In genomic region chr10:5968037-5968680, GRCh38 we compare ENCODE assay signal across 19 cellular contexts. TPM values are rescaled to one million over a fixed set of nuclear protein-coding genes. Genes with fewer than 3 reads are reported as not detected.
DNase-seq lines count a peak whose midpoint lies in the region; ATAC-seq, FAIRE-seq and TF ChIP-seq lines count a peak whose summit lies in the region.
"Had no signal": no experiment of that assay in that cellular context is flagged by ENCODE, and none has a peak within 500 bp of the region (broad histone marks: within the 10 kb centered on the region; RNA-seq: fewer than 3 reads in every experiment).

No MANE protein-coding gene starts in this region.

- H2AK5ac ChIP-seq in IMR-90 (ENCODE audit: low read depth, low read length): peak overlapping the region; percentile 23; the same call in 1 of the 2 replicates

- no peak overlapping the region for H2BK120ac ChIP-seq in IMR-90 (ENCODE audit: low read depth, low read length)

- FAIRE-seq in HepG2 (lab: Jason Lieb, UNC): no peak

- H4K5ac ChIP-seq in IMR-90 (ENCODE audit: low read depth, low read length): no peak overlapping the region

- no peak for ATAC-seq in IMR-90 (ENCODE audit: low read depth)
- ATAC-seq in HepG2: peak; percentile 28
- no peak for ATAC-seq in activated CD8-positive, alpha-beta T cell treated with anti-CD3 and anti-CD28 coated beads for 36 hours
- ATAC-seq: activated CD4-positive, alpha-beta T cell treated with anti-CD3 and anti-CD28 coated beads for 36 hours had no signal

- H3K9me3 Mint-ChIP-seq in activated CD4-positive, alpha-beta memory T cell treated with anti-CD3 and anti-CD28 coated beads, Interleukin-2, amount 10 ng/mL, durations not matched to agents 7 days and 5 days: no peaks in the 10 kb centered on the region
- no peaks in the 10 kb centered on the region for H3K9me3 Mint-ChIP-seq in activated CD4-positive, alpha-beta memory T cell treated with anti-CD3 and anti-CD28 coated beads for 36 hours
- H3K9me3 Mint-ChIP-seq in activated CD8-positive, alpha-beta T cell treated with anti-CD3 and anti-CD28 coated beads for 36 hours: no peaks in the 10 kb centered on the region
- H3K9me3 Mint-ChIP-seq: activated T-helper 2 cell treated with anti-CD3 and anti-CD28 coated beads, Interferon-gamma antibody, Interleukin-2, Interleukin-4, amounts not matched to agents 10 μg/mL and 5 μg/mL and 100 μg/mL, durations not matched to agents 14 hours and 24 hours and 36 hours had no signal

- in situ Hi-C loops in IMR-90 (cut with MboI; ENCODE audit: low sequenced_read_pairs): no loop called here
- in situ Hi-C loops in HepG2 (cut with HindIII; ENCODE audit: extremely low pct_ligation_motif_present, low pct_unique_long_range_greater_than_20kb): no loop called here

- H2AK9ac ChIP-seq in IMR-90 (replicated peaks; ENCODE audit: low read depth, low read length, poor library complexity): no peak overlapping the region

- TF ChIP-seq POLR2A in IMR-90 (IDR thresholded peaks at IDR 0.05; ENCODE audit: low read depth, low read length) (no peak), HepG2 (IDR thresholded peaks at IDR 0.05; ENCODE audit: insufficient read depth in 1 of 2, low read depth in 2 of 2, low read length in 2 of 2) (no peak), sigmoid colon (IDR thresholded peaks at IDR 0.05) (no peak)

- H2BK20ac ChIP-seq in IMR-90 (ENCODE audit: low read depth, low read length): no peak overlapping the region

- H3K36me3 ChIP-seq in IMR-90 (ENCODE audit: control insufficient read depth, insufficient read depth, low read length): peaks cover 3% of the 10 kb centered on the region; the same call in 1 of the 2 replicates
- no peaks in the 10 kb centered on the region for H3K36me3 ChIP-seq in HepG2 (replicated peaks in 1 of 2; ENCODE audit: control insufficient read depth in 1 of 2, insufficient read depth in 2 of 2, low read length in 2 of 2)
- H3K36me3 ChIP-seq in sigmoid colon: no peaks in the 10 kb centered on the region
- H3K36me3 ChIP-seq: neutrophil had no signal

- H3K79me2 ChIP-seq in HepG2 (ENCODE audit: insufficient read depth, low read length): no peaks in the 10 kb centered on the region

- H3K23ac ChIP-seq in IMR-90 (ENCODE audit: low read depth, low read length): no peak overlapping the region

- no peak for TF ChIP-seq RAD21 in IMR-90 (IDR thresholded peaks at IDR 0.05; ENCODE audit: low read length)
- no peak for TF ChIP-seq RAD21 in HepG2 (CRISPR knock-in tag; IDR thresholded peaks at IDR 0.05)

- TF ChIP-seq EP300 in HepG2 (IDR thresholded peaks at IDR 0.05; ENCODE audit: low read depth in 2 of 2, low read length in 2 of 2) (no peak), HepG2 (CRISPR knock-in tag; IDR thresholded peaks at IDR 0.05; ENCODE audit: borderline replicate concordance) (no peak), sigmoid colon (IDR thresholded peaks at IDR 0.05) (no peak)

- H3K4me1 Mint-ChIP-seq in activated CD4-positive, alpha-beta memory T cell treated with anti-CD3 and anti-CD28 coated beads, Interleukin-2, amount 10 ng/mL, durations not matched to agents 7 days and 5 days: peaks cover 36% of the 10 kb centered on the region
- H3K4me1 Mint-ChIP-seq in activated CD4-positive, alpha-beta memory T cell treated with anti-CD3 and anti-CD28 coated beads for 36 hours (ENCODE audit: low read depth): peaks cover 28% of the 10 kb centered on the region
- peaks cover 28% of the 10 kb centered on the region for H3K4me1 Mint-ChIP-seq in activated CD8-positive, alpha-beta T cell treated with anti-CD3 and anti-CD28 coated beads for 36 hours (ENCODE audit: low read depth)

- CTCF ChIA-PET in activated CD4-positive, alpha-beta memory T cell treated with anti-CD3 and anti-CD28 coated beads, Interleukin-2, amount 10 ng/mL, durations not matched to agents 7 days and 5 days (lab: Charles Lee): no interaction called here
- CTCF ChIA-PET in activated CD4-positive, alpha-beta memory T cell treated with anti-CD3 and anti-CD28 coated beads for 36 hours (lab: Charles Lee): no interaction called here
- CTCF ChIA-PET in IMR-90 (lab: Yijun Ruan, JAX): no interaction called here
- CTCF ChIA-PET in HepG2 (lab: Yijun Ruan, JAX; ENCODE audit: low intra/inter-chr PET ratio, low total read pairs): no interaction called here
- CTCF ChIA-PET in activated CD8-positive, alpha-beta T cell treated with anti-CD3 and anti-CD28 coated beads for 36 hours (lab: Charles Lee): interaction anchor here (0.9 to 1.6 kb wide), 2 partner anchors 10 to 78 kb away, joined by 3 read pairs; partner anchors contain the start of genes ANKRD16 and FBH1

- H3K18ac ChIP-seq in IMR-90 (ENCODE audit: low read depth, low read length): no peak overlapping the region

- H3K9me1 ChIP-seq in IMR-90 (ENCODE audit: insufficient read depth, low read length): peaks cover 6% of the 10 kb centered on the region; the same call in 1 of the 2 replicates

- no peak overlapping the region for H4K8ac ChIP-seq in IMR-90 (ENCODE audit: low read depth in 2 of 2, low read length in 2 of 2)

- intact Hi-C loops in activated CD4-positive, alpha-beta memory T cell treated with anti-CD3 and anti-CD28 coated beads for 36 hours (cut with micrococcal nuclease): no loop called here
- intact Hi-C loops in IMR-90 (cut with micrococcal nuclease) (no loop called here), HepG2 (cut with micrococcal nuclease; ENCODE audit: unreplicated experiment) (no loop called here), sigmoid colon (cut with DNase I) (no loop called here)
- intact Hi-C loops in activated CD8-positive, alpha-beta T cell treated with anti-CD3 and anti-CD28 coated beads for 36 hours (cut with micrococcal nuclease): no loop called here

- peak; percentile 14 for DNase-seq in activated CD4-positive, alpha-beta memory T cell treated with anti-CD3 and anti-CD28 coated beads, Interleukin-2, amount 10 ng/mL, durations not matched to agents 7 days and 5 days
- DNase-seq in activated CD4-positive, alpha-beta memory T cell treated with anti-CD3 and anti-CD28 coated beads for 36 hours: no peak
- DNase-seq in IMR-90: no peak
- DNase-seq in HepG2 (ENCODE audit: low spot score): no peak
- DNase-seq in sigmoid colon: peak; percentile 58
- DNase-seq in activated CD8-positive, alpha-beta T cell treated with anti-CD3 and anti-CD28 coated beads for 36 hours: no peak
- no peak for DNase-seq in UCSD-AML1 (lab: John Stamatoyannopoulos, UW; ENCODE audit: unreplicated experiment)
- DNase-seq in AG08396 (ENCODE audit: low spot score): no peak
- DNase-seq: activated CD4-positive, alpha-beta T cell treated with anti-CD3 and anti-CD28 coated beads for 36 hours; C1 segment of cervical spinal cord; cerebellar nuclear complex; mammary epithelial cell; NCI-H1092 treated with DMSO at 0.1 percent for 48 hours; NCI-H2107; NCI-H510A treated with DMSO at 0.1 percent for 48 hours had no signal

- no peak overlapping the region for H3K4me3 Mint-ChIP-seq in activated CD4-positive, alpha-beta memory T cell treated with anti-CD3 and anti-CD28 coated beads, Interleukin-2, amount 10 ng/mL, durations not matched to agents 7 days and 5 days
- H3K4me3 Mint-ChIP-seq in activated CD4-positive, alpha-beta memory T cell treated with anti-CD3 and anti-CD28 coated beads for 36 hours: no peak overlapping the region
- H3K4me3 Mint-ChIP-seq in activated CD8-positive, alpha-beta T cell treated with anti-CD3 and anti-CD28 coated beads for 36 hours: no peak overlapping the region
- H3K4me3 Mint-ChIP-seq: activated CD4-positive, alpha-beta T cell treated with anti-CD3 and anti-CD28 coated beads for 36 hours; activated naive CD8-positive, alpha-beta T cell had no signal

- no peak overlapping the region for H2AFZ ChIP-seq in IMR-90 (replicated peaks; ENCODE audit: low read length, poor library complexity)
- no peak overlapping the region for H2AFZ ChIP-seq in HepG2 (ENCODE audit: low read length)

- H3K27ac Mint-ChIP-seq in activated CD4-positive, alpha-beta memory T cell treated with anti-CD3 and anti-CD28 coated beads, Interleukin-2, amount 10 ng/mL, durations not matched to agents 7 days and 5 days: peak overlapping the region; percentile 21
- no peak overlapping the region for H3K27ac Mint-ChIP-seq in activated CD4-positive, alpha-beta memory T cell treated with anti-CD3 and anti-CD28 coated beads for 36 hours
- H3K27ac Mint-ChIP-seq in activated CD8-positive, alpha-beta T cell treated with anti-CD3 and anti-CD28 coated beads for 36 hours: no peak overlapping the region
- H3K27ac Mint-ChIP-seq: activated CD4-positive, alpha-beta T cell treated with anti-CD3 and anti-CD28 coated beads for 36 hours; activated naive CD8-positive, alpha-beta T cell; activated T-helper 2 cell treated with anti-CD3 and anti-CD28 coated beads, Interferon-gamma antibody, Interleukin-2, Interleukin-4, amounts not matched to agents 10 μg/mL and 5 μg/mL and 100 μg/mL, durations not matched to agents 14 hours and 24 hours and 36 hours had no signal

- H2BK5ac ChIP-seq in IMR-90 (ENCODE audit: low read depth, low read length, poor library complexity, severe bottlenecking): no peak overlapping the region

- H3K4me1 ChIP-seq in IMR-90 (ENCODE audit: control insufficient read depth, insufficient read depth, low read length) (peaks cover 2% of the 10 kb centered on the region; the same call in 1 of the 2 replicates), HepG2 (ENCODE audit: insufficient read depth, low read length) (peaks cover 14% of the 10 kb centered on the region), sigmoid colon (peaks cover 0 to 3% (median 0%) of the 10 kb centered on the region in 4 donors)

- no peak overlapping the region for H4K91ac ChIP-seq in IMR-90 (ENCODE audit: insufficient read depth, low read depth, low read length)

- H2BK15ac ChIP-seq in IMR-90 (ENCODE audit: low read depth, low read length): no peak overlapping the region

- no peak overlapping the region for H3K4ac ChIP-seq in IMR-90 (ENCODE audit: low read depth, low read length)

- POLR2A ChIA-PET in activated CD4-positive, alpha-beta memory T cell treated with anti-CD3 and anti-CD28 coated beads, Interleukin-2, amount 10 ng/mL, durations not matched to agents 7 days and 5 days (lab: Charles Lee): interaction anchor here (0.9 kb wide), 1 partner anchor 8 kb away, joined by 4 read pairs; no protein-coding TSS in a partner anchor
- POLR2A ChIA-PET in activated CD4-positive, alpha-beta memory T cell treated with anti-CD3 and anti-CD28 coated beads for 36 hours (lab: Charles Lee): no interaction called here
- POLR2A ChIA-PET in IMR-90 (lab: Charles Lee; ENCODE audit: unreplicated experiment) (no interaction called here), HepG2 (lab: Yijun Ruan, JAX) (interaction anchor here (1.4 kb wide), 1 partner anchor 78 kb away, joined by 5 read pairs; the partner anchor contains the start of genes ANKRD16 and FBH1)
- POLR2A ChIA-PET in activated CD8-positive, alpha-beta T cell treated with anti-CD3 and anti-CD28 coated beads for 36 hours (lab: Charles Lee): no interaction called here

- peaks cover 3 to 54% of the 10 kb centered on the region in 2 experiments; a peak in 2 of 4 replicates for H3K79me1 ChIP-seq in IMR-90 (ENCODE audit: low read depth in 1 of 2, low read length in 2 of 2)

- H3K4me2 ChIP-seq in IMR-90 (ENCODE audit: low read depth, low read length): no peak overlapping the region
- H3K4me2 ChIP-seq in HepG2 (ENCODE audit: low read depth, low read length): no peak overlapping the region
- H3K4me2 ChIP-seq: smooth muscle cell had no signal

- no peaks in the 10 kb centered on the region for H4K20me1 ChIP-seq in IMR-90 (ENCODE audit: insufficient read depth, low read length)
- no peaks in the 10 kb centered on the region for H4K20me1 ChIP-seq in HepG2 (ENCODE audit: insufficient read depth, low read length)

- H3K9ac ChIP-seq in IMR-90 (ENCODE audit: low read depth, low read length): no peak overlapping the region
- H3K9ac ChIP-seq in HepG2 (ENCODE audit: insufficient read depth, low read depth, low read length): no peak overlapping the region

- 100% methylated on average over 1 of the region's 5 CpGs; no CpG with 5 or more reads in 1 of the 2 experiments for WGBS in IMR-90 (ENCODE audit: extremely low coverage in 2 of 2, insufficient read length in 1 of 2), 2 experiments
- 50% methylated on average over 5 of the region's 5 CpGs for WGBS in HepG2 (ENCODE audit: low lambda C conversion rate)
- WGBS in sigmoid colon, 2 donors: 87 to 88% methylated on average over 5 of the region's 5 CpGs

- H3K36me3 Mint-ChIP-seq in activated CD4-positive, alpha-beta memory T cell treated with anti-CD3 and anti-CD28 coated beads, Interleukin-2, amount 10 ng/mL, durations not matched to agents 7 days and 5 days (ENCODE audit: low read depth): peaks cover 40% of the 10 kb centered on the region
- H3K36me3 Mint-ChIP-seq in activated CD4-positive, alpha-beta memory T cell treated with anti-CD3 and anti-CD28 coated beads for 36 hours: peaks cover 10% of the 10 kb centered on the region
- peaks cover 24% of the 10 kb centered on the region for H3K36me3 Mint-ChIP-seq in activated CD8-positive, alpha-beta T cell treated with anti-CD3 and anti-CD28 coated beads for 36 hours (ENCODE audit: low read depth)

- H3K27ac ChIP-seq in IMR-90 (ENCODE audit: insufficient read depth, low read length): no peak overlapping the region
- H3K27ac ChIP-seq in HepG2 (ENCODE audit: extremely low read length, insufficient read depth, low read length): no peak overlapping the region
- H3K27ac ChIP-seq in sigmoid colon: no peak overlapping the region
- H3K27ac ChIP-seq: neutrophil had no signal

- dilution Hi-C loops in IMR-90 (cut with HindIII; ENCODE audit: low sequenced_read_pairs, unreplicated experiment): no loop called here

- H3K56ac ChIP-seq in IMR-90 (ENCODE audit: extremely low read depth, insufficient read depth, low read length): no peak overlapping the region

- TF ChIP-seq CTCF in IMR-90 (conservative IDR thresholded peaks at IDR 0.05; ENCODE audit: low read depth, low read length): no peak
- no peak for TF ChIP-seq CTCF in HepG2 (CRISPR knock-in tag; IDR thresholded peaks at IDR 0.05)
- no peak for TF ChIP-seq CTCF in sigmoid colon (IDR thresholded peaks at IDR 0.05)
- TF ChIP-seq CTCF in activated CD8-positive, alpha-beta T cell treated with anti-CD3 and anti-CD28 coated beads for 36 hours (IDR thresholded peaks at IDR 0.05): no peak

- no peak overlapping the region for H3K4me3 ChIP-seq in IMR-90 (ENCODE audit: insufficient read depth, low read depth, low read length)
- no peak overlapping the region for H3K4me3 ChIP-seq in HepG2 (replicated peaks in 1 of 3; ENCODE audit: insufficient read depth in 1 of 3, low read depth in 2 of 3, low read length in 3 of 3)
- no peak overlapping the region for H3K4me3 ChIP-seq in sigmoid colon
- H3K4me3 ChIP-seq: smooth muscle cell had no signal

- H3K27me3 Mint-ChIP-seq in activated CD4-positive, alpha-beta memory T cell treated with anti-CD3 and anti-CD28 coated beads, Interleukin-2, amount 10 ng/mL, durations not matched to agents 7 days and 5 days: no peaks in the 10 kb centered on the region
- H3K27me3 Mint-ChIP-seq in activated CD4-positive, alpha-beta memory T cell treated with anti-CD3 and anti-CD28 coated beads for 36 hours: no peaks in the 10 kb centered on the region
- no peaks in the 10 kb centered on the region for H3K27me3 Mint-ChIP-seq in activated CD8-positive, alpha-beta T cell treated with anti-CD3 and anti-CD28 coated beads for 36 hours
- H3K27me3 Mint-ChIP-seq: activated CD4-positive, alpha-beta T cell treated with anti-CD3 and anti-CD28 coated beads for 36 hours; activated naive CD8-positive, alpha-beta T cell had no signal

- H3K14ac ChIP-seq in IMR-90 (replicated peaks; ENCODE audit: low read depth, low read length): no peak overlapping the region

- no peaks in the 10 kb centered on the region for H3K9me3 ChIP-seq in IMR-90 (ENCODE audit: control insufficient read depth, insufficient read depth, low read length)
- H3K9me3 ChIP-seq in HepG2 (ENCODE audit: low read length): no peaks in the 10 kb centered on the region
- no peaks in the 10 kb centered on the region for H3K9me3 ChIP-seq in sigmoid colon
- H3K9me3 ChIP-seq: neutrophil had no signal

- BruUV-seq in IMR-90 (replicated peaks; lab: Mats Ljungman, UMichigan) (no TSS peak), HepG2 (replicated peaks; lab: Mats Ljungman, UMichigan) (no TSS peak)

- H3K27me3 ChIP-seq in IMR-90 (ENCODE audit: control insufficient read depth, insufficient read depth, low read length) (no peaks in the 10 kb centered on the region), HepG2 (ENCODE audit: control insufficient read depth in 1 of 2, insufficient read depth in 2 of 2, low read length in 2 of 2) (peaks cover 1 to 6% of the 10 kb centered on the region in 2 experiments; a peak in 2 of 5 replicates), sigmoid colon (no peaks in the 10 kb centered on the region)
- H3K27me3 ChIP-seq: neutrophil had no signal

RNA-seq across cellular contexts. Expression of gene IL15RA, which starts 9.2 kb away (rescaled TPM):
- 10 to 100 TPM; 22.1 to 24.5 TPM for total RNA-seq in activated CD4-positive, alpha-beta memory T cell treated with anti-CD3 and anti-CD28 coated beads, Interleukin-2, amount 10 ng/mL, durations not matched to agents 7 days and 5 days
- total RNA-seq in activated CD4-positive, alpha-beta memory T cell treated with anti-CD3 and anti-CD28 coated beads for 36 hours: 10 to 100 TPM; 20.1 to 20.2 TPM
- total RNA-seq in IMR-90 (2012; rRNA removed) (1.4 and 2.0 TPM in 2 replicates), HepG2 (2016; rRNA removed; fragmentation: Illumina TruSeq; extraction: Trizol) (0.53 and 0.66 TPM in 2 replicates), sigmoid colon (10 to 100 TPM; 11.0 to 16.4 (median 13.9) TPM)
- polyA plus RNA-seq in IMR-90 (2012; rRNA removed) (6.4 and 7.6 TPM in 2 replicates), HepG2 (2011; rRNA removed) (0.77 and 0.85 TPM in 2 replicates), sigmoid colon (10 to 100 TPM in 2 of 3 donors, 1 to 10 TPM in 1; 5.5 to 23.7 (median 16.8) TPM)
- polyA plus RNA-seq in IMR-90 (2012; cell fraction: cytosol; rRNA removed): 5.2 and 9.3 TPM in 2 replicates
- 3.9 and 4.3 TPM in 2 replicates for polyA plus RNA-seq in IMR-90 (2012; cell fraction: nucleus; rRNA removed; ENCODE audit: low replicate concordance)
- total RNA-seq in HepG2 (2016; cell fraction: cytosol; rRNA removed; fragmentation: Illumina TruSeq; extraction: Trizol; ENCODE audit: low read depth): 0.30 TPM in 1 of 2 replicates, not detected in the other
- total RNA-seq in HepG2 (2016; cell fraction: insoluble cytoplasmic fraction; rRNA removed; fragmentation: Illumina TruSeq; extraction: Trizol): 0.49 and 0.67 TPM in 2 replicates
- 0.43 and 0.55 TPM in 2 replicates for total RNA-seq in HepG2 (2016; cell fraction: membrane; rRNA removed; fragmentation: Illumina TruSeq; extraction: Trizol)
- 0.37 TPM in 1 of 2 replicates, not detected in the other for total RNA-seq in HepG2 (2016; cell fraction: nucleus; rRNA removed; fragmentation: Illumina TruSeq; extraction: Trizol)
- 0.39 and 0.58 TPM in 2 replicates for polyA plus RNA-seq in HepG2 (2011; cell fraction: cytosol; rRNA removed)
- polyA plus RNA-seq in HepG2 (2011; cell fraction: nucleus; rRNA removed): 0.48 and 0.50 TPM in 2 replicates
- polyA plus RNA-seq in HepG2 (2012): 0.27 TPM in 1 of 2 replicates, not detected in the other
- 0.33 and 0.44 TPM in 2 replicates for polyA plus RNA-seq in HepG2 (2016; cell fraction: cytosol; fragmentation: Illumina TruSeq; extraction: Trizol; ENCODE audit: low read depth)
- polyA plus RNA-seq in HepG2 (2016; cell fraction: insoluble cytoplasmic fraction; fragmentation: Illumina TruSeq; extraction: Trizol; ENCODE audit: low read depth): 0.43 and 0.53 TPM in 2 replicates
- polyA plus RNA-seq in HepG2 (2016; cell fraction: membrane; fragmentation: Illumina TruSeq; extraction: Trizol; ENCODE audit: low read depth): 0.45 and 0.56 TPM in 2 replicates
- polyA plus RNA-seq in HepG2 (2016; cell fraction: nucleus; fragmentation: Illumina TruSeq; extraction: Trizol; ENCODE audit: insufficient read depth, low read depth): 0.68 and 0.77 TPM in 2 replicates
- polyA minus RNA-seq in HepG2 (2011; rRNA and poly(A)+ RNA removed; ENCODE audit: low replicate concordance): 1.1 and 4.7 TPM in 2 replicates
- polyA minus RNA-seq in HepG2 (2011; cell fraction: cytosol; rRNA and poly(A)+ RNA removed): not detected in 2 replicates
- not detected in 2 replicates for polyA minus RNA-seq in HepG2 (2011; cell fraction: nucleus; rRNA and poly(A)+ RNA removed)
- total RNA-seq in activated CD8-positive, alpha-beta T cell treated with anti-CD3 and anti-CD28 coated beads for 36 hours: 10 to 100 TPM; 23.5 to 25.1 TPM

Comparison
In these comparisons a context has a peak if more than half of its experiments do, and no peak if none do; other contexts are left out.
1. DNase-seq: peak in activated CD4-positive, alpha-beta memory T cell treated with anti-CD3 and anti-CD28 coated beads, Interleukin-2, amount 10 ng/mL, durations not matched to agents 7 days and 5 days (single experiment) and sigmoid colon (single experiment); none in activated CD4-positive, alpha-beta memory T cell treated with anti-CD3 and anti-CD28 coated beads for 36 hours (single experiment), IMR-90 (single experiment), HepG2 (single experiment), activated CD8-positive, alpha-beta T cell treated with anti-CD3 and anti-CD28 coated beads for 36 hours (single experiment), UCSD-AML1 (single experiment) and AG08396 (single experiment).
2. POLR2A ChIA-PET loops: an anchor here in activated CD4-positive, alpha-beta memory T cell treated with anti-CD3 and anti-CD28 coated beads, Interleukin-2, amount 10 ng/mL, durations not matched to agents 7 days and 5 days (0.9 kb wide) and HepG2 (1.4 kb wide); none called in activated CD4-positive, alpha-beta memory T cell treated with anti-CD3 and anti-CD28 coated beads for 36 hours, IMR-90 and activated CD8-positive, alpha-beta T cell treated with anti-CD3 and anti-CD28 coated beads for 36 hours.